Comparison of ENCODE assay signal across 8 cellular contexts in genomic region chr14:70907172-70907995, GRCh38. TPM values are rescaled to one million over a fixed set of nuclear protein-coding genes. Genes with fewer than 3 reads are reported as not detected.
DNase-seq lines count a peak whose midpoint lies in the region; ATAC-seq and TF ChIP-seq lines count a peak whose summit lies in the region.

PCNX1 (plus strand) TSS chr14:70907459; CDS start chr14:70907851, 392 bp downstream.

- H3K27ac ChIP-seq in angular gyrus (ENCODE audit: low read depth, low read length) (peak within 1 kb of the TSS; percentile 86), right cardiac atrium (ENCODE audit: low read length) (peak within 1 kb of the TSS; percentile 70), rectal smooth muscle tissue (ENCODE audit: low read depth, low read length) (peak within 1 kb of the TSS; percentile 94), vagina (peak within 1 kb of the TSS; percentile 96)

- H3K4me3 ChIP-seq in right cardiac atrium (ENCODE audit: low read length) (peak within 1 kb of the TSS; percentile 84), rectal smooth muscle tissue (ENCODE audit: low read length) (peak within 1 kb of the TSS; percentile 77), vagina (peak within 1 kb of the TSS; percentile 84 to 88)

- peak within 1 kb of the TSS; percentile 75 for H3K9ac ChIP-seq in rectal smooth muscle tissue (ENCODE audit: low read length)

- WGBS in right cardiac atrium = under 1% methylated on average over 101 of the region's 101 CpGs

- peak in 1 of 2 donors; percentile 59 for TF ChIP-seq POLR2A in vagina (IDR thresholded peaks at IDR 0.05)

- DNase-seq in GM13977 (ENCODE audit: low spot score) (peak; percentile 96), NCI-H146 treated with DMSO at 0.1 percent for 48 hours (lab: John Stamatoyannopoulos, UW; ENCODE audit: unreplicated experiment) (peak; percentile 59), T-helper 2 cell (peak; percentile 74 to 95 (median 87)), right cardiac atrium (peak; percentile 91 to 96 (median 96)), vagina (ENCODE audit: extremely low spot score in 2 of 2) (peak in 1 of 2 donors; percentile 90)

- H3K9me3 ChIP-seq in right cardiac atrium (ENCODE audit: control insufficient read depth, low read length) = no peaks in the 10 kb centered on the region
- H3K9me3 ChIP-seq in vagina = no peaks in the 10 kb centered on the region

- H3K36me3 ChIP-seq in rectal smooth muscle tissue (ENCODE audit: control insufficient read depth, insufficient read depth, low read length) = no peaks in the 10 kb centered on the region
- no peaks in the 10 kb centered on the region for H3K36me3 ChIP-seq in vagina

- H3K4me1 ChIP-seq in right cardiac atrium (ENCODE audit: control insufficient read depth, insufficient read depth, low read length) = peaks cover 5% of the 10 kb centered on the region
- H3K4me1 ChIP-seq in rectal smooth muscle tissue (ENCODE audit: control insufficient read depth, insufficient read depth, low read length) = peaks cover 23% of the 10 kb centered on the region
- peaks cover 53% of the 10 kb centered on the region for H3K4me1 ChIP-seq in vagina

- no peaks in the 10 kb centered on the region for H3K27me3 ChIP-seq in right cardiac atrium (ENCODE audit: control insufficient read depth, insufficient read depth)
- no peaks in the 10 kb centered on the region for H3K27me3 ChIP-seq in rectal smooth muscle tissue (ENCODE audit: control insufficient read depth, insufficient read depth, low read length)
- H3K27me3 ChIP-seq in vagina = no peaks in the 10 kb centered on the region

- ATAC-seq in HG02840 (IDR thresholded peaks at IDR 0.05; ENCODE audit: low FRiP score, unreplicated experiment) (peak; percentile 68), right cardiac atrium (peak; percentile 87 to 92)

- in situ Hi-C loops in GM13977 (cut with MboI; ENCODE audit: low pct_unique_long_range_greater_than_20kb, low sequenced_read_pairs, unreplicated experiment) = no loop called here

- intact Hi-C loops in right cardiac atrium (cut with DNase I) = loop anchor here in 3 of 4 donors (5.0 to 10.0 kb wide), 4 partner anchors 47 to 85 kb away; no protein-coding TSS in a partner anchor
- intact Hi-C loops in vagina (cut with DNase I) = no loop called here

- TF ChIP-seq CTCF in GM13977 (IDR thresholded peaks at IDR 0.05; ENCODE audit: extremely low read depth, insufficient read depth, missing control alignments) (peak; percentile 93), vagina (IDR thresholded peaks at IDR 0.05) (peak; percentile 73 to 81 (median 81))

RNA-seq across cellular contexts. Expression of gene PCNX1, which starts in this region (rescaled TPM):
- total RNA-seq in right cardiac atrium (10 to 100 TPM; 29.5 to 48.0 (median 36.6) TPM), vagina (59.7 TPM)
- polyA plus RNA-seq in right cardiac atrium = 7.0 TPM
